ENCODE assay signal across 12 cellular contexts in genomic region chr1:152162826-152163463, GRCh38.
DNase-seq lines count a peak whose midpoint lies in the region; TF ChIP-seq lines count a peak whose summit lies in the region.
"Had no signal": no experiment of that assay in that cellular context is flagged by ENCODE, and none has a peak within 500 bp of the region (broad histone marks: within the 10 kb centered on the region; RNA-seq: fewer than 3 reads in every experiment).

No MANE protein-coding gene starts in this region.

- CTCF ChIA-PET in HEK293T (lab: Yijun Ruan, JAX): no interaction called here

- H3K4me3 ChIP-seq in AG10803 (ENCODE audit: low read length) (no peak overlapping the region), astrocyte of the spinal cord (ENCODE audit: low read depth, low read length) (no peak overlapping the region)
- H3K4me3 ChIP-seq: SJCRH30 had no signal

- POLR2A ChIA-PET in HEK293T (lab: Yijun Ruan, JAX): no interaction called here

- TF ChIP-seq CTCF in AG10803 (conservative IDR thresholded peaks at IDR 0.05; ENCODE audit: low read length): peak; percentile 34
- TF ChIP-seq CTCF in astrocyte of the spinal cord (IDR thresholded peaks at IDR 0.05; ENCODE audit: low read depth, low read length): no peak

- DNase-seq in AG10803 (ENCODE audit: low read depth) (peak; percentile 97), HS-5 (ENCODE audit: low read depth) (peak; percentile 90), astrocyte of the spinal cord (ENCODE audit: low read depth, low spot score) (peak; percentile 82), kidney tubule cell (ENCODE audit: low spot score) (peak; percentile 96), ecto neural progenitor cell (ENCODE audit: low spot score) (no peak), HEK293T (ENCODE audit: extremely low spot score) (no peak), activated gamma-delta T cell (lab: John Stamatoyannopoulos, UW) (no peak), DMS 273 treated with DMSO at 0.1 percent for 48 hours (lab: John Stamatoyannopoulos, UW) (no peak)
- DNase-seq: activated CD4-positive, alpha-beta T cell treated with anti-CD3 and anti-CD28 coated beads, Interleukin-2, amount 10 ng/mL, durations not matched to agents 24 days and 14 days; activated gamma-delta T cell treated with Interleukin-2 at 50 U/mL for 16 hours; NCI-H2171 treated with DMSO at 0.1 percent for 48 hours; SJCRH30 had no signal

- in situ Hi-C loops in astrocyte of the spinal cord (cut with HindIII; ENCODE audit: low sequenced_read_pairs): no loop called here

TF ChIP-seq in HEK293T, 16 proteins besides CTCF, POLR2A, EP300 and RAD21:
- no peak for TF ChIP-seq ELF4 (IDR thresholded peaks at IDR 0.05)
- no peak for TF ChIP-seq NFRKB (IDR thresholded peaks at IDR 0.05)
- no peak for TF ChIP-seq ZNF384 (IDR thresholded peaks at IDR 0.05)
- no peak for TF ChIP-seq LEF1 (IDR thresholded peaks at IDR 0.05; ENCODE audit: borderline replicate concordance)
- TF ChIP-seq CTBP1 (IDR thresholded peaks at IDR 0.05; ENCODE audit: borderline replicate concordance): no peak
- no peak for TF ChIP-seq FOXA1 (IDR thresholded peaks at IDR 0.05)
- no peak for TF ChIP-seq L3MBTL2 (conservative IDR thresholded peaks at IDR 0.05)
- TF ChIP-seq HDGF (IDR thresholded peaks at IDR 0.05; ENCODE audit: borderline replicate concordance): no peak
- no peak for TF ChIP-seq ARNT (IDR thresholded peaks at IDR 0.05)
- no peak for TF ChIP-seq TARDBP (IDR thresholded peaks at IDR 0.05)
- no peak for TF ChIP-seq FOXM1 (IDR thresholded peaks at IDR 0.05; ENCODE audit: borderline replicate concordance)
- TF ChIP-seq FOXK2 (IDR thresholded peaks at IDR 0.05): no peak
- TF ChIP-seq SP1 (IDR thresholded peaks at IDR 0.05): no peak
- no peak for TF ChIP-seq SUZ12 (IDR thresholded peaks at IDR 0.05)
- no peak for TF ChIP-seq BHLHE40 (IDR thresholded peaks at IDR 0.05; ENCODE audit: borderline replicate concordance)
- no peak for TF ChIP-seq PKNOX1 (IDR thresholded peaks at IDR 0.05)

Comparison
In these comparisons a context has a peak if more than half of its experiments do, and no peak if none do; other contexts are left out.
1. DNase-seq: peak in AG10803 (single experiment), HS-5 (single experiment), astrocyte of the spinal cord (single experiment) and kidney tubule cell (single experiment); none in ecto neural progenitor cell (single experiment), HEK293T (single experiment), activated gamma-delta T cell (single experiment) and DMS 273 treated with DMSO at 0.1 percent for 48 hours (single experiment).